8 cellular contexts compared by ENCODE assay signal in the genomic region with DNA sequence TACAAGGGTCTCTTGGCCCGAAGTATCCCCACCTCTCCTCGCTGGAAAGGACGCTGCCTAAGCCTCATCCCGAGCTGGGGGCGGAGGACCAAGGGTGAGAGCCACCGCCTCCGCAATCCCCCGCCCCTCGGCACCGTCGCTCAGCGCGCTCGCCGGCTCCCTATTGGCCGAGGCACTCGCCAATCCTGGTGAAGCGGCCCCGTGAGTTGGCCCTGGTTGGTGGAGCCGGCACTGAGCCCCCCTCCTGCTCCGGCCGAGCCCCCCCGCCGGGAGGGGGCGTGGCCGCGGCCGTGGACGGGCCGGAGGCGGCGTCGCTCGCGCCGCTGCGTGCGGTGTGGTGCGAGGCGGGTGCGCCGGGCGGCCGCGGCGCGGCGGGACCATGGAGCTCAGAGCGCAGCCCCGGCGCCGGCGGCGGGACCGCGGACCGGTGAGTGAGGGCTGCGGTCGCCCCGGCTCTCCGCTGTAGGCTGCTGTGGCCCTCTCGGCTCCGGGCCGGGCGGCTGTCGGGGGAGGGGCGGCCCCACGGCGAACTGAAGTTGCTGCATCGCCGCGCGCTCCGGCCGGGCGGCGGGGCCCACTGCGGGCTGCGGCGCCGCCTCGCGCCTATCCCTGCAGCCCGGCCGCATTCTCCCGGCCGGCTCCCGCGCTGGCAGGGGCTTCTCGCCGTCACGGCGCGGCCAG. TPM values are rescaled to one million over a fixed set of nuclear protein-coding genes. Genes with fewer than 3 reads are reported as not detected.
DNase-seq lines count a peak whose midpoint lies in the region; ATAC-seq and TF ChIP-seq lines count a peak whose summit lies in the region.

A gene with protein sequence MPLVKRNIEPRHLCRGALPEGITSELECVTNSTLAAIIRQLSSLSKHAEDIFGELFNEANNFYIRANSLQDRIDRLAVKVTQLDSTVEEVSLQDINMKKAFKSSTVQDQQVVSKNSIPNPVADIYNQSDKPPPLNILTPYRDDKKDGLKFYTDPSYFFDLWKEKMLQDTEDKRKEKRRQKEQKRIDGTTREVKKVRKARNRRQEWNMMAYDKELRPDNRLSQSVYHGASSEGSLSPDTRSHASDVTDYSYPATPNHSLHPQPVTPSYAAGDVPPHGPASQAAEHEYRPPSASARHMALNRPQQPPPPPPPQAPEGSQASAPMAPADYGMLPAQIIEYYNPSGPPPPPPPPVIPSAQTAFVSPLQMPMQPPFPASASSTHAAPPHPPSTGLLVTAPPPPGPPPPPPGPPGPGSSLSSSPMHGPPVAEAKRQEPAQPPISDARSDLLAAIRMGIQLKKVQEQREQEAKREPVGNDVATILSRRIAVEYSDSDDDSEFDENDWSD (plus strand): TSS at position 291 of the 681 bp plus-strand sequence. CDS start 84,588 bp downstream, outside the sequence.

- H4K20me1 ChIP-seq in mammary epithelial cell (ENCODE audit: insufficient read depth, low read length): peaks cover 2% of the 10 kb centered on the region

- H3K9ac ChIP-seq in mammary epithelial cell (ENCODE audit: insufficient read depth, low read length): peak within 1 kb of the TSS; percentile 44

- CTCF ChIA-PET in mammary epithelial cell (lab: Charles Lee; ENCODE audit: low non-redundant PET): no interaction called here

- dilution Hi-C loops in mammary epithelial cell (cut with HindIII; ENCODE audit: low sequenced_read_pairs): no loop called here

- H3K4me2 ChIP-seq in mammary epithelial cell (ENCODE audit: insufficient read depth, low read depth, low read length): peak within 1 kb of the TSS; percentile 93

- WGBS in mammary epithelial cell (ENCODE audit: low coverage, missing lambda C conversion rate): no CpG with 5 or more reads among the region's 94 CpGs
- 1% methylated on average over 94 of the region's 94 CpGs for WGBS in sigmoid colon, 2 donors

- in situ Hi-C loops in mammary epithelial cell (cut with MboI; ENCODE audit: low sequenced_read_pairs in 2 of 2): no loop called here

- H3K27me3 ChIP-seq in mammary epithelial cell (ENCODE audit: insufficient read depth, low read length) (no peaks in the 10 kb centered on the region), sigmoid colon (no peaks in the 10 kb centered on the region)

- intact Hi-C loops in mammary epithelial cell (cut with micrococcal nuclease): loop anchor here (2.0 to 5.0 kb wide), 4 partner anchors 59 to 140 kb away; no protein-coding TSS in a partner anchor
- intact Hi-C loops in sigmoid colon (cut with DNase I): loop anchor here (5.0 to 10.0 kb wide), 3 partner anchors 140 to 1253 kb away; a partner anchor contains a TSS

- BruUV-seq in mammary epithelial cell (replicated peaks; lab: Mats Ljungman, UMichigan): no TSS peak

- H3K9me3 ChIP-seq in mammary epithelial cell (replicated peaks; ENCODE audit: insufficient read depth, low read length): no peaks in the 10 kb centered on the region
- no peaks in the 10 kb centered on the region for H3K9me3 ChIP-seq in iPS-18c (ENCODE audit: control insufficient read depth, insufficient read depth, low read length)
- H3K9me3 ChIP-seq in sigmoid colon: no peaks in the 10 kb centered on the region

- no peak for TF ChIP-seq CTCF in GM10266 (IDR thresholded peaks at IDR 0.05; ENCODE audit: control insufficient read depth, insufficient read depth, low read depth, missing control alignments)
- no peak for TF ChIP-seq CTCF in mammary epithelial cell (conservative IDR thresholded peaks at IDR 0.05 in 1 of 2, IDR thresholded peaks at IDR 0.05 in 1 of 2; ENCODE audit: extremely low read depth in 1 of 2, insufficient read depth in 1 of 2, low read depth in 1 of 2, low read length in 2 of 2)
- TF ChIP-seq CTCF in sigmoid colon (IDR thresholded peaks at IDR 0.05): no peak

- H3K4me3 ChIP-seq in mammary epithelial cell (replicated peaks in 1 of 3; ENCODE audit: insufficient read depth in 1 of 3, low read depth in 2 of 3, low read length in 3 of 3): peak within 1 kb of the TSS; percentile 68 to 79 (median 74)
- peak within 1 kb of the TSS; percentile 74 for H3K4me3 ChIP-seq in iPS-18c (ENCODE audit: insufficient read depth, low read depth, low read length)
- peak within 1 kb of the TSS; percentile 78 to 91 (median 84) for H3K4me3 ChIP-seq in sigmoid colon

- peak; percentile 75 for ATAC-seq in HG02571 (IDR thresholded peaks at IDR 0.05; ENCODE audit: unreplicated experiment)

- peaks cover 44% of the 10 kb centered on the region for H3K79me2 ChIP-seq in mammary epithelial cell (ENCODE audit: insufficient read depth, low read length)

- DNase-seq in GM10266 (ENCODE audit: extremely low spot score) (peak; percentile 85), NCI-H1048 (lab: John Stamatoyannopoulos, UW) (peak; percentile 94), SKM-1 (lab: John Stamatoyannopoulos, UW; ENCODE audit: unreplicated experiment) (peak; percentile 73), mammary epithelial cell (peak; percentile 92), sigmoid colon (peak; percentile 97), SHP77 treated with DMSO at 0.1 percent for 48 hours (lab: John Stamatoyannopoulos, UW) (no peak)

- no peak for TF ChIP-seq EP300 in sigmoid colon (IDR thresholded peaks at IDR 0.05)

- no peaks in the 10 kb centered on the region for H3K36me3 ChIP-seq in mammary epithelial cell (ENCODE audit: insufficient read depth, low read length)
- H3K36me3 ChIP-seq in sigmoid colon: no peaks in the 10 kb centered on the region

- H3K27ac ChIP-seq in mammary epithelial cell (ENCODE audit: insufficient read depth, low read depth, low read length): no peak within 1 kb of the TSS
- H3K27ac ChIP-seq in sigmoid colon: peak within 1 kb of the TSS; percentile 59 to 83 (median 78)

- no peak for TF ChIP-seq POLR2A in sigmoid colon (IDR thresholded peaks at IDR 0.05)

- H3K4me1 ChIP-seq in mammary epithelial cell (ENCODE audit: insufficient read depth, low read length) (no peaks in the 10 kb centered on the region), sigmoid colon (peaks cover 0 to 15% (median 8%) of the 10 kb centered on the region in 4 donors)

- peak within 1 kb of the TSS; percentile 83 for H2AFZ ChIP-seq in mammary epithelial cell (ENCODE audit: low read depth, low read length)

RNA-seq across cellular contexts. Expression of the gene that starts here (rescaled TPM):
- total RNA-seq in mammary epithelial cell: 10 to 100 TPM in 1 of 2 donors, 1 to 10 TPM in 1; 7.7 to 19.4 TPM
- 6.8 TPM for polyA plus RNA-seq in mammary epithelial cell
- polyA minus RNA-seq in mammary epithelial cell: 11.8 TPM
- 10 to 100 TPM; 12.4 to 17.1 (median 14.6) TPM for total RNA-seq in sigmoid colon
- 1 to 10 TPM in 2 of 3 donors, under 1 TPM in 1; 0.92 to 4.8 (median 2.6) TPM for polyA plus RNA-seq in sigmoid colon
